ENCODE assay signal across 13 cellular contexts in genomic region chr10:7444576-7445226, GRCh38. TPM values are rescaled to one million over a fixed set of nuclear protein-coding genes. Genes with fewer than 3 reads are reported as not detected.
DNase-seq lines count a peak whose midpoint lies in the region; ATAC-seq, FAIRE-seq and TF ChIP-seq lines count a peak whose summit lies in the region.
"Had no signal": no experiment of that assay in that cellular context is flagged by ENCODE, and none has a peak within 500 bp of the region (broad histone marks: within the 10 kb centered on the region; RNA-seq: fewer than 3 reads in every experiment).

No MANE protein-coding gene starts in this region.

- peaks cover 0 to 9% (median 0%) of the 10 kb centered on the region in 45 donors for H3K27me3 ChIP-seq in dorsolateral prefrontal cortex
- H3K27me3 ChIP-seq: ascending aorta had no signal

- CTCF ChIA-PET in activated CD4-positive, alpha-beta memory T cell treated with anti-CD3 and anti-CD28 coated beads, Interleukin-2, amount 10 ng/mL, durations not matched to agents 7 days and 5 days (lab: Charles Lee): interaction anchor here (0.9 kb wide), 1 partner anchor 243 kb away, joined by 3 read pairs; no protein-coding TSS in a partner anchor

- DNase-seq in GM18507 (ENCODE audit: extremely low spot score, insufficient read length, low read depth) (no peak), Kasumi-1 (lab: John Stamatoyannopoulos, UW) (peak; percentile 84 to 91), dorsolateral prefrontal cortex (peak; percentile 5 to 69 (median 60)), posterior cingulate gyrus (peak; percentile 46 to 89 (median 56)), H54 (ENCODE audit: insufficient read length, low spot score) (no peak)
- DNase-seq in activated CD4-positive, alpha-beta memory T cell treated with anti-CD3 and anti-CD28 coated beads, Interleukin-2, amount 10 ng/mL, durations not matched to agents 7 days and 5 days: no peak
- DNase-seq: activated CD8-positive, alpha-beta memory T cell treated with anti-CD3 and anti-CD28 coated beads for 24 hours; DMS 273 treated with DMSO at 0.1 percent for 48 hours; NCI-H2227 treated with DMSO at 0.1 percent for 48 hours had no signal

- H3K27ac ChIP-seq in dorsolateral prefrontal cortex: peak overlapping the region in 58 of 59 donors; percentile 18 to 91 (median 82)
- H3K27ac ChIP-seq: ascending aorta had no signal

- no peak for ATAC-seq in GM21717 (IDR thresholded peaks at IDR 0.05; ENCODE audit: unreplicated experiment)
- no peak for ATAC-seq in HG02623 (IDR thresholded peaks at IDR 0.05; ENCODE audit: unreplicated experiment)

- no peak overlapping the region for H3K27ac Mint-ChIP-seq in activated CD4-positive, alpha-beta memory T cell treated with anti-CD3 and anti-CD28 coated beads, Interleukin-2, amount 10 ng/mL, durations not matched to agents 7 days and 5 days

- peak in 3 of 56 donors; percentile 9 to 20 (median 13) for TF ChIP-seq CTCF in dorsolateral prefrontal cortex (IDR thresholded peaks at IDR 0.05 in 54 of 56, conservative IDR thresholded peaks at IDR 0.05 in 2 of 56; ENCODE audit: low read depth in 1 of 56, partially characterized antibody in 56 of 56)

- peak overlapping the region; percentile 13 to 71 (median 47) for H3K4me3 ChIP-seq in dorsolateral prefrontal cortex
- H3K4me3 ChIP-seq: ascending aorta had no signal

- POLR2A ChIA-PET in activated CD4-positive, alpha-beta memory T cell treated with anti-CD3 and anti-CD28 coated beads, Interleukin-2, amount 10 ng/mL, durations not matched to agents 7 days and 5 days (lab: Charles Lee): interaction anchor here (0.9 kb wide), 1 partner anchor 50 kb away, joined by 3 read pairs; no protein-coding TSS in a partner anchor

- no peak for TF ChIP-seq POLR2A in H54 (IDR thresholded peaks at IDR 0.05; ENCODE audit: low read depth, low read length)

- intact Hi-C loops in dorsolateral prefrontal cortex (cut with DNase I) (no loop called here), posterior cingulate gyrus (cut with DNase I) (no loop called here)

- H3K4me3 Mint-ChIP-seq in activated CD4-positive, alpha-beta memory T cell treated with anti-CD3 and anti-CD28 coated beads, Interleukin-2, amount 10 ng/mL, durations not matched to agents 7 days and 5 days: no peak overlapping the region

- FAIRE-seq in GM18507 (lab: Jason Lieb, UNC) (peak; percentile 76), H54 (lab: Jason Lieb, UNC) (no peak)
- FAIRE-seq: islet of Langerhans had no signal

- peaks cover 2% of the 10 kb centered on the region for H3K36me3 Mint-ChIP-seq in activated CD4-positive, alpha-beta memory T cell treated with anti-CD3 and anti-CD28 coated beads, Interleukin-2, amount 10 ng/mL, durations not matched to agents 7 days and 5 days (ENCODE audit: low read depth)

- H3K9me3 Mint-ChIP-seq in activated CD4-positive, alpha-beta memory T cell treated with anti-CD3 and anti-CD28 coated beads, Interleukin-2, amount 10 ng/mL, durations not matched to agents 7 days and 5 days: peaks cover 14% of the 10 kb centered on the region

- H3K4me1 Mint-ChIP-seq in activated CD4-positive, alpha-beta memory T cell treated with anti-CD3 and anti-CD28 coated beads, Interleukin-2, amount 10 ng/mL, durations not matched to agents 7 days and 5 days: no peaks in the 10 kb centered on the region

- peaks cover 11% of the 10 kb centered on the region for H3K27me3 Mint-ChIP-seq in activated CD4-positive, alpha-beta memory T cell treated with anti-CD3 and anti-CD28 coated beads, Interleukin-2, amount 10 ng/mL, durations not matched to agents 7 days and 5 days

RNA-seq across cellular contexts. Expression of gene SFMBT2, which starts 33.9 kb away (rescaled TPM):
- total RNA-seq in dorsolateral prefrontal cortex: 10 to 100 TPM; 14.7 to 38.1 (median 24.3) TPM
- 10 to 100 TPM; 25.8 to 27.0 TPM for total RNA-seq in activated CD4-positive, alpha-beta memory T cell treated with anti-CD3 and anti-CD28 coated beads, Interleukin-2, amount 10 ng/mL, durations not matched to agents 7 days and 5 days

Comparison
In these comparisons a context has a peak if more than half of its experiments do, and no peak if none do; other contexts are left out.
1. DNase-seq: peak in Kasumi-1 (2 of 2), dorsolateral prefrontal cortex (10 of 10) and posterior cingulate gyrus (10 of 10); none in GM18507 (single experiment), H54 (single experiment) and activated CD4-positive, alpha-beta memory T cell treated with anti-CD3 and anti-CD28 coated beads, Interleukin-2, amount 10 ng/mL, durations not matched to agents 7 days and 5 days (single experiment).